In genomic region chr11:86916330-86916729, GRCh38 we compare ENCODE assay signal across 9 cellular contexts. TPM values are rescaled to one million over a fixed set of nuclear protein-coding genes. Genes with fewer than 3 reads are reported as not detected.
DNase-seq lines count a peak whose midpoint lies in the region; ATAC-seq and TF ChIP-seq lines count a peak whose summit lies in the region.
"Had no signal": no experiment of that assay in that cellular context is flagged by ENCODE, and none has a peak within 500 bp of the region (broad histone marks: within the 10 kb centered on the region; RNA-seq: fewer than 3 reads in every experiment).

No MANE protein-coding gene starts in this region.

- H3K9me3 ChIP-seq in PC-9 (ENCODE audit: insufficient read depth, low read depth): peaks cover 35% of the 10 kb centered on the region

- no peak overlapping the region for H3K27ac Mint-ChIP-seq in activated naive CD8-positive, alpha-beta T cell treated with anti-CD3 and anti-CD28 coated beads for 36 hours

- H3K4me3 ChIP-seq in AG10803 (ENCODE audit: low read length): no peak overlapping the region
- H3K4me3 ChIP-seq in PC-9: no peak overlapping the region

- CTCF ChIA-PET in PC-9 (lab: Charles Lee): no interaction called here

- no TSS peak for BruUV-seq in PC-9 (replicated peaks; lab: Mats Ljungman, UMichigan)

- H3K36me3 ChIP-seq in PC-9 (ENCODE audit: low read depth): peaks cover 12% of the 10 kb centered on the region; the same call in 1 of the 2 replicates

- TF ChIP-seq CTCF in AG10803 (conservative IDR thresholded peaks at IDR 0.05; ENCODE audit: low read length) (no peak), PC-9 (conservative IDR thresholded peaks at IDR 0.05) (no peak), omental fat pad (IDR thresholded peaks at IDR 0.05) (no peak)

- no peak overlapping the region for H2AFZ ChIP-seq in PC-9

- H3K79me2 ChIP-seq in PC-9 (ENCODE audit: low read depth): no peaks in the 10 kb centered on the region

- no peaks in the 10 kb centered on the region for H3K27me3 ChIP-seq in PC-9 (ENCODE audit: insufficient read depth, low read depth)

- POLR2A ChIA-PET in PC-9 (lab: Charles Lee; ENCODE audit: unreplicated experiment): no interaction called here

- peaks cover 7% of the 10 kb centered on the region for H3K27me3 Mint-ChIP-seq in activated naive CD8-positive, alpha-beta T cell treated with anti-CD3 and anti-CD28 coated beads for 36 hours

- no peak overlapping the region for H3K4me3 Mint-ChIP-seq in activated naive CD8-positive, alpha-beta T cell treated with anti-CD3 and anti-CD28 coated beads for 36 hours

- no peaks in the 10 kb centered on the region for H3K36me3 Mint-ChIP-seq in activated naive CD8-positive, alpha-beta T cell treated with anti-CD3 and anti-CD28 coated beads for 36 hours

- ATAC-seq in omental fat pad (ENCODE audit: low FRiP score) (peak; percentile 81), HG03095 (IDR thresholded peaks at IDR 0.05; ENCODE audit: unreplicated experiment) (no peak)

- no peaks in the 10 kb centered on the region for H4K20me1 ChIP-seq in PC-9 (ENCODE audit: insufficient read depth)

- peaks cover 3% of the 10 kb centered on the region; the same call in 1 of the 2 replicates for H3K9me2 ChIP-seq in PC-9 (ENCODE audit: insufficient read depth)

- peak overlapping the region; percentile 24 for H3K4me2 ChIP-seq in PC-9

- H3K4me1 Mint-ChIP-seq in activated naive CD8-positive, alpha-beta T cell treated with anti-CD3 and anti-CD28 coated beads for 36 hours: no peaks in the 10 kb centered on the region

- peaks cover 1% of the 10 kb centered on the region for H3K9me3 Mint-ChIP-seq in activated naive CD8-positive, alpha-beta T cell treated with anti-CD3 and anti-CD28 coated beads for 36 hours

- peaks cover 10% of the 10 kb centered on the region for H3F3A ChIP-seq in PC-9 (ENCODE audit: insufficient read depth, low read depth)

- H3K27ac ChIP-seq in PC-9: peak overlapping the region; percentile 77

- H3K4me1 ChIP-seq in PC-9 (replicated peaks; ENCODE audit: insufficient read depth): peaks cover 23% of the 10 kb centered on the region

- DNase-seq in AG10803 (ENCODE audit: low read depth) (peak; percentile 89), PC-9 (peak; percentile 47 to 88), fibroblast of gingiva (ENCODE audit: low read depth) (peak; percentile 29), omental fat pad (ENCODE audit: low spot score) (no peak), DMS153 (lab: John Stamatoyannopoulos, UW) (no peak)
- no peak for DNase-seq in activated naive CD8-positive, alpha-beta T cell treated with anti-CD3 and anti-CD28 coated beads for 36 hours
- no peak for DNase-seq in stimulated activated CD4-positive, alpha-beta T cell treated with anti-CD3 and anti-CD28 coated beads, Interleukin-2, amount 100 ng/mL, for 24 hours
- DNase-seq: GOT3 had no signal

- intact Hi-C loops in PC-9 (cut with micrococcal nuclease; ENCODE audit: unreplicated experiment): loop anchor here (1.0 to 10.0 kb wide), 9 partner anchors 99 to 1322 kb away; partner anchors contain the start of genes HIKESHI and PRSS23

RNA-seq across cellular contexts. Expression of gene FZD4, which starts 38.9 kb away (rescaled TPM):
- total RNA-seq in PC-9 (2021): 2.6 TPM in 2 replicates
- 100 to 1,000 TPM; 220 to 537 (median 235) TPM for total RNA-seq in omental fat pad
- total RNA-seq in activated naive CD8-positive, alpha-beta T cell treated with anti-CD3 and anti-CD28 coated beads for 36 hours: under 1 TPM; 0.04 to 0.06 TPM

Comparison
In these comparisons a context has a peak if more than half of its experiments do, and no peak if none do; other contexts are left out.
1. DNase-seq: peak in AG10803 (single experiment), PC-9 (2 of 2) and fibroblast of gingiva (single experiment); none in omental fat pad (single experiment), activated naive CD8-positive, alpha-beta T cell treated with anti-CD3 and anti-CD28 coated beads for 36 hours (single experiment), stimulated activated CD4-positive, alpha-beta T cell treated with anti-CD3 and anti-CD28 coated beads, Interleukin-2, amount 100 ng/mL, for 24 hours (0 of 2) and DMS153 (single experiment).
2. RNA of gene FZD4, which starts 38.9 kb away (total RNA-seq): 220 to 537 TPM in omental fat pad; 2.6 TPM in PC-9 and 0.04 to 0.06 TPM in activated naive CD8-positive, alpha-beta T cell treated with anti-CD3 and anti-CD28 coated beads for 36 hours; every median in the first group is over 10 times any median in the second.